19 cellular contexts compared by ENCODE assay signal in genomic region chr1:36512842-36513241, GRCh38. TPM values are rescaled to one million over a fixed set of nuclear protein-coding genes. Genes with fewer than 3 reads are reported as not detected.
A peak's percentile ranks its signal among the peaks of the same experiment; 100 is the strongest.
DNase-seq lines count a peak whose midpoint lies in the region; ATAC-seq and TF ChIP-seq lines count a peak whose summit lies in the region.
"Had no signal": no experiment of that assay in that cellular context is flagged by ENCODE, and none has a peak within 500 bp of the region (broad histone marks: within the 10 kb centered on the region; RNA-seq: fewer than 3 reads in every experiment).

No MANE protein-coding gene starts in this region.

- H3K27me3 Mint-ChIP-seq in MCF 10A (ENCODE audit: insufficient read depth, unreplicated experiment): no peaks in the 10 kb centered on the region

- TF ChIP-seq CTCF in MCF 10A (IDR thresholded peaks at IDR 0.05; ENCODE audit: unreplicated experiment) (no peak), breast epithelium (IDR thresholded peaks at IDR 0.05) (no peak), epithelial cell of esophagus (IDR thresholded peaks at IDR 0.05; ENCODE audit: insufficient read depth, low read depth, low read length, missing control alignments) (no peak), neutrophil (IDR thresholded peaks at IDR 0.05) (no peak), OCI-LY7 (conservative IDR thresholded peaks at IDR 0.05; ENCODE audit: low read length) (no peak)

- H3K4me2 ChIP-seq in OCI-LY7 (ENCODE audit: low read length): no peak overlapping the region

- H3K79me2 ChIP-seq in OCI-LY7 (ENCODE audit: insufficient read depth, low read depth, low read length): no peaks in the 10 kb centered on the region

- H3K27me3 ChIP-seq in breast epithelium (no peaks in the 10 kb centered on the region), neutrophil (no peaks in the 10 kb centered on the region)

- ATAC-seq in HG02571 (IDR thresholded peaks at IDR 0.05; ENCODE audit: unreplicated experiment): no peak
- ATAC-seq: CD8-positive, alpha-beta T cell had no signal

- H3K27ac ChIP-seq in breast epithelium (no peak overlapping the region), neutrophil (peak overlapping the region; percentile 69), OCI-LY7 (ENCODE audit: low read depth, low read length, poor library complexity, severe bottlenecking) (no peak overlapping the region)
- H3K27ac ChIP-seq: 22Rv1, HL-60 had no signal

- intact Hi-C loops in MCF 10A (cut with micrococcal nuclease): no loop called here
- intact Hi-C loops in breast epithelium (cut with DNase I; ENCODE audit: low total_unique reads): no loop called here
- intact Hi-C loops in OCI-LY7 (cut with micrococcal nuclease; ENCODE audit: unreplicated experiment): no loop called here

- POLR2A ChIA-PET in MCF 10A (lab: Yijun Ruan, JAX): no interaction called here
- POLR2A ChIA-PET in OCI-LY7 (lab: Charles Lee): no interaction called here

- no peaks in the 10 kb centered on the region for H3K9me2 ChIP-seq in OCI-LY7 (ENCODE audit: insufficient read depth, low read length)

- peaks cover 7% of the 10 kb centered on the region for H3K4me1 Mint-ChIP-seq in MCF 10A (ENCODE audit: insufficient read depth, unreplicated experiment)

- CTCF ChIA-PET in MCF 10A (lab: Yijun Ruan, JAX): interaction anchor here (1.1 to 5.6 kb wide), 2 partner anchors 811 to 923 kb away, joined by 6 to 46 read pairs; no protein-coding TSS in a partner anchor
- CTCF ChIA-PET in OCI-LY7 (lab: Charles Lee; ENCODE audit: unreplicated experiment): no interaction called here

- H4K20me1 ChIP-seq in OCI-LY7 (ENCODE audit: insufficient read depth, low read length): no peaks in the 10 kb centered on the region

- no peaks in the 10 kb centered on the region for H3K36me3 ChIP-seq in breast epithelium
- no peaks in the 10 kb centered on the region for H3K36me3 ChIP-seq in neutrophil
- H3K36me3 ChIP-seq in OCI-LY7 (ENCODE audit: insufficient read depth, low read length): no peaks in the 10 kb centered on the region

- no peak for TF ChIP-seq POLR2A in breast epithelium (IDR thresholded peaks at IDR 0.05)

- DNase-seq in MCF 10A (ENCODE audit: unreplicated experiment): peak; percentile 4
- DNase-seq in breast epithelium (ENCODE audit: low spot score in 2 of 2): no peak
- peak; percentile 87 for DNase-seq in epithelial cell of esophagus (ENCODE audit: low read depth)
- DNase-seq in NCI-H2227 treated with DMSO at 0.1 percent for 48 hours (lab: John Stamatoyannopoulos, UW): no peak
- no peak for DNase-seq in OCI-LY7 (ENCODE audit: low spot score)
- DNase-seq: CD8-positive, alpha-beta T cell; COR-L47; DMS153; DMS79 treated with DMSO at 0.1 percent for 48 hours; EL; GOT3; H9; IMR-90 had no signal

- H3K4me1 ChIP-seq in breast epithelium (no peaks in the 10 kb centered on the region), neutrophil (ENCODE audit: control insufficient read depth in 1 of 2, insufficient read depth in 1 of 2, low read depth in 1 of 2, low read length in 1 of 2) (peaks cover 52 to 60% of the 10 kb centered on the region in 2 experiments), OCI-LY7 (ENCODE audit: insufficient read depth, low read length, poor library complexity, severe bottlenecking) (no peaks in the 10 kb centered on the region)

- BruUV-seq in MCF 10A (replicated peaks; lab: Mats Ljungman, UMichigan): no TSS peak
- no TSS peak for BruUV-seq in OCI-LY7 (replicated peaks; lab: Mats Ljungman, UMichigan)

- H3K9me3 Mint-ChIP-seq in MCF 10A (ENCODE audit: unreplicated experiment): no peaks in the 10 kb centered on the region
- H3K9me3 Mint-ChIP-seq: CD8-positive, alpha-beta T cell; H9 had no signal

- no peak overlapping the region for H3K27ac Mint-ChIP-seq in MCF 10A (ENCODE audit: low read depth, unreplicated experiment)
- H3K27ac Mint-ChIP-seq: CD8-positive, alpha-beta T cell had no signal

- no peak overlapping the region for H3K4me3 Mint-ChIP-seq in MCF 10A (ENCODE audit: unreplicated experiment)
- H3K4me3 Mint-ChIP-seq: CD14-positive monocyte; CD8-positive, alpha-beta T cell; H9 had no signal

- H2AFZ ChIP-seq in OCI-LY7 (ENCODE audit: low read length): no peak overlapping the region

- H3K36me3 Mint-ChIP-seq in MCF 10A (ENCODE audit: insufficient read depth, unreplicated experiment): no peaks in the 10 kb centered on the region
- H3K36me3 Mint-ChIP-seq: CD14-positive monocyte; CD8-positive, alpha-beta T cell had no signal

- H3K9me3 ChIP-seq in breast epithelium: no peaks in the 10 kb centered on the region
- H3K9me3 ChIP-seq in neutrophil: no peaks in the 10 kb centered on the region
- H3K9me3 ChIP-seq in OCI-LY7 (ENCODE audit: low read length): no peaks in the 10 kb centered on the region

- H3K4me3 ChIP-seq in breast epithelium: no peak overlapping the region
- no peak overlapping the region for H3K4me3 ChIP-seq in epithelial cell of esophagus (ENCODE audit: low read length)
- H3K4me3 ChIP-seq in neutrophil (ENCODE audit: low read depth in 1 of 2, low read length in 1 of 2): no peak overlapping the region
- no peak overlapping the region for H3K4me3 ChIP-seq in OCI-LY7 (ENCODE audit: low read depth, low read length, poor library complexity, severe bottlenecking)

RNA-seq across cellular contexts. Expression of gene CSF3R, which starts 30.1 kb away (rescaled TPM):
- total RNA-seq in MCF 10A (2022) (not detected in 2 replicates), breast epithelium (10 to 100 TPM; 17.3 to 54.2 (median 28.8) TPM), OCI-LY7 (2022) (not detected in 2 replicates)
- not detected in 2 replicates for total RNA-seq in OCI-LY7 (2014; rRNA removed; shearing (Covaris generic))
- total RNA-seq: A673, H9, IMR-90 had no signal

RNA-seq across cellular contexts. Expression of gene MRPS15, which starts 48.7 kb away (rescaled TPM):
- total RNA-seq in MCF 10A (2022) (95.6 and 101 TPM in 2 replicates), breast epithelium (10 to 100 TPM; 72.9 to 99.1 (median 79.3) TPM), OCI-LY7 (2022) (116 and 119 TPM in 2 replicates)
- 112 and 114 TPM in 2 replicates for total RNA-seq in OCI-LY7 (2014; rRNA removed; shearing (Covaris generic))

Comparison
In these comparisons a context has a peak if more than half of its experiments do, and no peak if none do; other contexts are left out.
1. DNase-seq: peak in MCF 10A (single experiment) and epithelial cell of esophagus (single experiment); none in breast epithelium (0 of 2), NCI-H2227 treated with DMSO at 0.1 percent for 48 hours (single experiment) and OCI-LY7 (single experiment).
2. RNA of gene CSF3R, which starts 30.1 kb away (total RNA-seq): 17.3 to 54.2 TPM in breast epithelium; not detected in MCF 10A and not detected in OCI-LY7; every median in the first group is over 10 times any median in the second.